In genomic region chr10:119393845-119394244, GRCh38 we compare ENCODE assay signal across 16 cellular contexts.
DNase-seq lines count a peak whose midpoint lies in the region; ATAC-seq, FAIRE-seq and TF ChIP-seq lines count a peak whose summit lies in the region.
"Had no signal": no experiment of that assay in that cellular context is flagged by ENCODE, and none has a peak within 500 bp of the region (broad histone marks: within the 10 kb centered on the region; RNA-seq: fewer than 3 reads in every experiment).

No MANE protein-coding gene starts in this region.

- H3K9ac ChIP-seq in K562 (ENCODE audit: insufficient read depth in 1 of 2, low read depth in 2 of 2, low read length in 2 of 2) (no peak overlapping the region), SK-N-SH (no peak overlapping the region)

- no peak for ATAC-seq in K562
- ATAC-seq in HG02884 (IDR thresholded peaks at IDR 0.05; ENCODE audit: unreplicated experiment), result no peak

- no peak overlapping the region for H3K4me2 ChIP-seq in K562 (ENCODE audit: insufficient read depth, low read length)
- H3K4me2 ChIP-seq in SK-N-SH, result no peak overlapping the region

- no peak for DNase-seq in T-helper 1 cell
- DNase-seq in Caco-2, result no peak
- DNase-seq in K562 (ENCODE audit: extremely low read depth in 1 of 4, low spot score in 3 of 4), result no peak
- no peak for DNase-seq in GM13977 (ENCODE audit: low spot score)
- DNase-seq in SK-N-SH, result no peak
- DNase-seq: BE2C; effector CD4-positive, alpha-beta T cell; GDM1; NCI-H2227 treated with DMSO at 0.1 percent for 48 hours; stimulated activated CD4-positive, alpha-beta T cell treated with anti-CD3 and anti-CD28 coated beads, Interleukin-2, amount 100 ng/mL, for 48 hours had no signal

- TF ChIP-seq RAD21 in K562 (CRISPR knock-in tag; conservative IDR thresholded peaks at IDR 0.05 in 1 of 2, IDR thresholded peaks at IDR 0.05 in 1 of 2), result no peak
- no peak for TF ChIP-seq RAD21 in SK-N-SH (IDR thresholded peaks at IDR 0.05; ENCODE audit: low read length)

- no peak for TF ChIP-seq EP300 in K562 (IDR thresholded peaks at IDR 0.05; ENCODE audit: low read length)
- no peak for TF ChIP-seq EP300 in SK-N-SH (IDR thresholded peaks at IDR 0.05; ENCODE audit: borderline replicate concordance in 1 of 2, low read depth in 1 of 2, low read length in 1 of 2)

- H3K36me3 ChIP-seq in Caco-2 (ENCODE audit: control insufficient read depth, insufficient read depth, low read length), result no peaks in the 10 kb centered on the region
- H3K36me3 ChIP-seq in K562 (ENCODE audit: control insufficient read depth, insufficient read depth, low read length), result no peaks in the 10 kb centered on the region
- H3K36me3 ChIP-seq in SK-N-SH (replicated peaks in 1 of 2; ENCODE audit: control insufficient read depth in 1 of 2, insufficient read depth in 2 of 2, low read length in 1 of 2), result no peaks in the 10 kb centered on the region
- H3K36me3 ChIP-seq: BE2C had no signal

- no peak overlapping the region for H2AFZ ChIP-seq in K562 (ENCODE audit: low read depth, low read length)
- no peak overlapping the region for H2AFZ ChIP-seq in SK-N-SH (ENCODE audit: low read depth)

- BruUV-seq in Caco-2 (replicated peaks; lab: Mats Ljungman, UMichigan) (no TSS peak), K562 (replicated peaks; lab: Mats Ljungman, UMichigan) (no TSS peak)

- WGBS in K562 (ENCODE audit: insufficient coverage, low coverage, missing lambda C conversion rate), result 56% methylated on average over 1 of the region's 4 CpGs
- WGBS in SK-N-SH (ENCODE audit: low lambda C conversion rate), result 95% methylated on average over 4 of the region's 4 CpGs

- H3K27me3 ChIP-seq in Caco-2 (replicated peaks; ENCODE audit: control insufficient read depth, insufficient read depth, low read length) (no peaks in the 10 kb centered on the region), K562 (ENCODE audit: control insufficient read depth in 2 of 2, insufficient read depth in 2 of 2, low read length in 2 of 2) (peaks cover 0 to under 1% of the 10 kb centered on the region in 2 experiments; a peak in 2 of 5 replicates), SK-N-SH (ENCODE audit: insufficient read depth) (no peaks in the 10 kb centered on the region)
- H3K27me3 ChIP-seq: BE2C had no signal

- intact Hi-C loops in Caco-2 (cut with micrococcal nuclease; ENCODE audit: unreplicated experiment) (no loop called here), K562 (cut with micrococcal nuclease) (no loop called here)

- H3K27me3 Mint-ChIP-seq in T-helper 1 cell treated with Interleukin-12 subunit alpha and Interleukin-12 subunit beta and Interleukin-4 antibody, amounts not matched to agents 30 μg/mL and 1 μg/mL, for 36 hours (ENCODE audit: low read depth), result no peaks in the 10 kb centered on the region
- no peaks in the 10 kb centered on the region for H3K27me3 Mint-ChIP-seq in Caco-2 (ENCODE audit: insufficient read depth, unreplicated experiment)
- H3K27me3 Mint-ChIP-seq in nephron (ENCODE audit: low read depth), result peaks cover 4% of the 10 kb centered on the region

- H3K79me2 ChIP-seq in K562 (ENCODE audit: control insufficient read depth, insufficient read depth, low read length) (no peaks in the 10 kb centered on the region), SK-N-SH (ENCODE audit: insufficient read depth) (no peaks in the 10 kb centered on the region)

- peaks cover 14% of the 10 kb centered on the region for H3K36me3 Mint-ChIP-seq in T-helper 1 cell treated with Interleukin-12 subunit alpha and Interleukin-12 subunit beta and Interleukin-4 antibody, amounts not matched to agents 30 μg/mL and 1 μg/mL, for 36 hours (ENCODE audit: low read depth)
- H3K36me3 Mint-ChIP-seq in Caco-2 (ENCODE audit: insufficient read depth, unreplicated experiment) (peaks cover 5% of the 10 kb centered on the region), nephron (ENCODE audit: low read depth) (peaks cover 5% of the 10 kb centered on the region)

- H3K4me1 Mint-ChIP-seq in T-helper 1 cell treated with Interleukin-12 subunit alpha and Interleukin-12 subunit beta and Interleukin-4 antibody, amounts not matched to agents 30 μg/mL and 1 μg/mL, for 36 hours (ENCODE audit: low read depth), result peaks cover 26% of the 10 kb centered on the region
- H3K4me1 Mint-ChIP-seq in Caco-2 (ENCODE audit: low read depth, unreplicated experiment) (no peaks in the 10 kb centered on the region), nephron (peaks cover 49% of the 10 kb centered on the region)

- H3K4me1 ChIP-seq in Caco-2, result 0 out of 2 replicates have a peak, but pooled peaks cover 3% of the 10 kb centered on the region
- peaks cover 0 to 6% of the 10 kb centered on the region in 2 experiments; a peak in 2 of 5 replicates for H3K4me1 ChIP-seq in K562 (replicated peaks in 1 of 2; ENCODE audit: control insufficient read depth in 2 of 2, insufficient read depth in 2 of 2, low read length in 2 of 2)
- no peaks in the 10 kb centered on the region; a peak in 1 of 4 replicates for H3K4me1 ChIP-seq in SK-N-SH (ENCODE audit: control insufficient read depth in 1 of 2, insufficient read depth in 2 of 2, low read depth in 1 of 2, low read length in 1 of 2)
- H3K4me1 ChIP-seq: BE2C had no signal

- CTCF ChIA-PET in Caco-2 (lab: Charles Lee) (no interaction called here), K562 (lab: Yijun Ruan, JAX; ENCODE audit: low intra/inter-chr PET ratio) (no interaction called here), SK-N-SH (lab: Yijun Ruan, JAX) (no interaction called here)

- POLR2A ChIA-PET in Caco-2 (lab: Charles Lee), result no interaction called here
- POLR2A ChIA-PET in K562 (lab: Yijun Ruan, JAX), result no interaction called here
- POLR2A ChIA-PET in SK-N-SH (lab: Yijun Ruan, JAX), result no interaction called here

- H3K9me1 ChIP-seq in K562 (ENCODE audit: control insufficient read depth, insufficient read depth, low read length), result no peaks in the 10 kb centered on the region

- FAIRE-seq in K562 (lab: Jason Lieb, UNC), result no peak
- FAIRE-seq: TTC549 had no signal

- in situ Hi-C loops in K562 (cut with MboI) (no loop called here), GM13977 (cut with MboI; ENCODE audit: low pct_unique_long_range_greater_than_20kb, low sequenced_read_pairs, unreplicated experiment) (no loop called here)

- TF ChIP-seq CTCF in Caco-2 (IDR thresholded peaks at IDR 0.05; ENCODE audit: insufficient read depth in 1 of 2, low read depth in 1 of 2, low read length in 1 of 2, severe bottlenecking in 1 of 2, unreplicated experiment in 1 of 2), result no peak
- no peak for TF ChIP-seq CTCF in K562 (IDR thresholded peaks at IDR 0.05 in 2 of 3, conservative IDR thresholded peaks at IDR 0.05 in 1 of 3; ENCODE audit: insufficient read depth in 2 of 3, low read depth in 1 of 3, low read length in 3 of 3)
- TF ChIP-seq CTCF in nephron (IDR thresholded peaks at IDR 0.05; ENCODE audit: unreplicated experiment in 3 of 3), result no peak
- TF ChIP-seq CTCF in GM13977 (IDR thresholded peaks at IDR 0.05; ENCODE audit: extremely low read depth, insufficient read depth, missing control alignments), result no peak
- TF ChIP-seq CTCF in SK-N-SH (IDR thresholded peaks at IDR 0.05), result no peak

- H3K9me2 ChIP-seq in SK-N-SH, result no peaks in the 10 kb centered on the region

- no peaks in the 10 kb centered on the region for H3F3A ChIP-seq in SK-N-SH (replicated peaks; ENCODE audit: insufficient read depth)

- H3K9me3 Mint-ChIP-seq in T-helper 1 cell treated with Interleukin-12 subunit alpha and Interleukin-12 subunit beta and Interleukin-4 antibody, amounts not matched to agents 30 μg/mL and 1 μg/mL, for 36 hours, result no peaks in the 10 kb centered on the region
- H3K9me3 Mint-ChIP-seq in Caco-2 (ENCODE audit: unreplicated experiment) (no peaks in the 10 kb centered on the region), nephron (no peaks in the 10 kb centered on the region)

- H4K20me1 ChIP-seq in K562 (replicated peaks; ENCODE audit: control insufficient read depth, insufficient read depth, low read length), result no peaks in the 10 kb centered on the region
- no peaks in the 10 kb centered on the region for H4K20me1 ChIP-seq in SK-N-SH (ENCODE audit: insufficient read depth)

- peak overlapping the region; percentile 61 for H3K27ac Mint-ChIP-seq in T-helper 1 cell treated with Interleukin-12 subunit alpha and Interleukin-12 subunit beta and Interleukin-4 antibody, amounts not matched to agents 30 μg/mL and 1 μg/mL, for 36 hours
- peak overlapping the region; percentile 60 for H3K27ac Mint-ChIP-seq in Caco-2 (ENCODE audit: unreplicated experiment)
- peak overlapping the region; percentile 21 to 80 (median 25) for H3K27ac Mint-ChIP-seq in nephron

- H3K27ac ChIP-seq in K562 (ENCODE audit: extremely low read depth, low read depth, low read length), result no peak overlapping the region
- H3K27ac ChIP-seq in SK-N-SH (ENCODE audit: low read depth in 2 of 2, low read length in 1 of 2), result no peak overlapping the region
- H3K27ac ChIP-seq: 22Rv1, SK-N-MC had no signal

- H3K4me3 Mint-ChIP-seq in T-helper 1 cell treated with Interleukin-12 subunit alpha and Interleukin-12 subunit beta and Interleukin-4 antibody, amounts not matched to agents 30 μg/mL and 1 μg/mL, for 36 hours, result no peak overlapping the region
- H3K4me3 Mint-ChIP-seq in Caco-2 (ENCODE audit: unreplicated experiment) (no peak overlapping the region), nephron (peak overlapping the region in 1 of 3 experiments; percentile 37)

- no peak for TF ChIP-seq POLR2A in K562 (conservative IDR thresholded peaks at IDR 0.05)

- H3K9me3 ChIP-seq in Caco-2 (no peaks in the 10 kb centered on the region), K562 (replicated peaks; ENCODE audit: control insufficient read depth, insufficient read depth, low read depth, low read length) (no peaks in the 10 kb centered on the region), SK-N-SH (no peaks in the 10 kb centered on the region)
- H3K9me3 ChIP-seq: BE2C had no signal

- H3K4me3 ChIP-seq in Caco-2 (ENCODE audit: low read depth, low read length) (no peak overlapping the region), K562 (no peak overlapping the region), SK-N-SH (ENCODE audit: low read depth in 2 of 2, low read length in 1 of 2) (no peak overlapping the region)
- H3K4me3 ChIP-seq: SK-N-MC had no signal

TF ChIP-seq in K562, 482 proteins besides CTCF, POLR2A, EP300 and RAD21 (continues in another document):
- peak; percentile 75 for TF ChIP-seq EGR1 (conservative IDR thresholded peaks at IDR 0.05)

TF ChIP-seq in SK-N-SH, 30 proteins besides CTCF, POLR2A, EP300 and RAD21 (continues in another document):
- TF ChIP-seq MXI1 (IDR thresholded peaks at IDR 0.05; ENCODE audit: low read depth, low read length), result no peak
- TF ChIP-seq ELF1 (IDR thresholded peaks at IDR 0.05), result no peak
- TF ChIP-seq SIN3A (IDR thresholded peaks at IDR 0.05; ENCODE audit: borderline replicate concordance, low read depth, low read length), result no peak
- TF ChIP-seq RCOR1 (IDR thresholded peaks at IDR 0.05; ENCODE audit: low read length), result no peak
- no peak for TF ChIP-seq NFIC (IDR thresholded peaks at IDR 0.05; ENCODE audit: borderline replicate concordance)
- no peak for TF ChIP-seq GABPA (IDR thresholded peaks at IDR 0.05; ENCODE audit: low read depth)
